ENCODE assay signal across 22 cellular contexts in genomic region chr1:178354816-178355215, GRCh38.
DNase-seq lines count a peak whose midpoint lies in the region; ATAC-seq, FAIRE-seq and TF ChIP-seq lines count a peak whose summit lies in the region.
"Had no signal": no experiment of that assay in that cellular context is flagged by ENCODE, and none has a peak within 500 bp of the region (broad histone marks: within the 10 kb centered on the region; RNA-seq: fewer than 3 reads in every experiment).

No MANE protein-coding gene starts in this region.

- peaks cover 20% of the 10 kb centered on the region for H3K4me1 Mint-ChIP-seq in astrocyte (ENCODE audit: low read depth, unreplicated experiment)
- H3K4me1 Mint-ChIP-seq in stimulated activated naive CD8-positive, alpha-beta T cell treated with anti-CD3 and anti-CD28 coated beads, Interleukin-15, amount 100 ng/mL, for 72 hours, result no peaks in the 10 kb centered on the region

- H3K9me3 ChIP-seq in astrocyte (ENCODE audit: insufficient read depth, low read depth, low read length) (no peaks in the 10 kb centered on the region), left lung (peaks cover 0 to 5% of the 10 kb centered on the region in 2 donors)

- peak; percentile 74 for ATAC-seq in left lung
- no peak for ATAC-seq in stimulated activated naive CD8-positive, alpha-beta T cell treated with anti-CD3 and anti-CD28 coated beads, Interleukin-15, amount 100 ng/mL, for 72 hours
- ATAC-seq in GM18861 (IDR thresholded peaks at IDR 0.05; ENCODE audit: unreplicated experiment), result no peak

- peaks cover 4% of the 10 kb centered on the region for H4K20me1 ChIP-seq in astrocyte (ENCODE audit: insufficient read depth, low read length)

- no peak overlapping the region for H3K27ac Mint-ChIP-seq in astrocyte (ENCODE audit: unreplicated experiment)
- H3K27ac Mint-ChIP-seq in stimulated activated naive CD8-positive, alpha-beta T cell treated with anti-CD3 and anti-CD28 coated beads, Interleukin-15, amount 100 ng/mL, for 72 hours, result no peak overlapping the region
- H3K27ac Mint-ChIP-seq: CD14-positive monocyte had no signal

- no peak overlapping the region for H3K27ac ChIP-seq in astrocyte (ENCODE audit: low read depth, low read length)
- H3K27ac ChIP-seq in left lung, result no peak overlapping the region

- no peaks in the 10 kb centered on the region for H3K4me1 ChIP-seq in astrocyte (ENCODE audit: insufficient read depth, low read length)
- H3K4me1 ChIP-seq in left lung, result no peaks in the 10 kb centered on the region

- peaks cover 29% of the 10 kb centered on the region for H3K79me2 ChIP-seq in astrocyte (ENCODE audit: insufficient read depth, low read length)

- H3K4me3 ChIP-seq in astrocyte (ENCODE audit: insufficient read depth, low read depth, low read length) (no peak overlapping the region), left lung (no peak overlapping the region)

- TF ChIP-seq CTCF in astrocyte (IDR thresholded peaks at IDR 0.05; ENCODE audit: insufficient read depth, low read depth, low read length), result no peak
- TF ChIP-seq CTCF in left lung (IDR thresholded peaks at IDR 0.05), result no peak

- no peaks in the 10 kb centered on the region for H3K27me3 Mint-ChIP-seq in astrocyte (ENCODE audit: low read depth, unreplicated experiment)
- no peaks in the 10 kb centered on the region for H3K27me3 Mint-ChIP-seq in stimulated activated naive CD8-positive, alpha-beta T cell treated with anti-CD3 and anti-CD28 coated beads, Interleukin-15, amount 100 ng/mL, for 72 hours

- H3K4me3 Mint-ChIP-seq in astrocyte (ENCODE audit: unreplicated experiment), result no peak overlapping the region
- H3K4me3 Mint-ChIP-seq in stimulated activated naive CD8-positive, alpha-beta T cell treated with anti-CD3 and anti-CD28 coated beads, Interleukin-15, amount 100 ng/mL, for 72 hours, result no peak overlapping the region
- H3K4me3 Mint-ChIP-seq: CD14-positive monocyte had no signal

- H3K36me3 ChIP-seq in astrocyte (ENCODE audit: insufficient read depth, low read length) (no peaks in the 10 kb centered on the region), left lung (no peaks in the 10 kb centered on the region)

- H3K4me2 ChIP-seq in astrocyte (ENCODE audit: low read length), result no peak overlapping the region

- H3K9me3 Mint-ChIP-seq in astrocyte (ENCODE audit: unreplicated experiment), result peaks cover 6% of the 10 kb centered on the region
- peaks cover 9 to 12% of the 10 kb centered on the region in 2 donors for H3K9me3 Mint-ChIP-seq in stimulated activated naive CD8-positive, alpha-beta T cell treated with anti-CD3 and anti-CD28 coated beads, Interleukin-15, amount 100 ng/mL, for 72 hours

- peaks cover 4% of the 10 kb centered on the region for H3K36me3 Mint-ChIP-seq in astrocyte (ENCODE audit: low read depth, unreplicated experiment)
- H3K36me3 Mint-ChIP-seq: CD14-positive monocyte had no signal

- intact Hi-C loops in left lung (cut with DNase I), result no loop called here

- no peak overlapping the region for H2AFZ ChIP-seq in astrocyte (ENCODE audit: low read depth, low read length)

- DNase-seq in A172 (ENCODE audit: low spot score) (peak; percentile 30), HS-27A (ENCODE audit: low read depth) (peak; percentile 41), astrocyte (ENCODE audit: low read depth) (peak; percentile 29), left lung (no peak), C1 segment of cervical spinal cord (lab: John Stamatoyannopoulos, UW) (no peak), activated gamma-delta T cell treated with Interleukin-2 at 50 U/mL for 16 hours (no peak)
- no peak for DNase-seq in stimulated activated naive CD8-positive, alpha-beta T cell treated with anti-CD3 and anti-CD28 coated beads, Interleukin-15, amount 100 ng/mL, for 72 hours
- DNase-seq: 8988T, DMS53, Karpas-422, NCI-H1417, NCI-H1694 treated with DMSO at 0.1 percent for 48 hours, NCI-H2081 treated with DMSO at 0.1 percent for 48 hours, NCI-H2171 treated with DMSO at 0.1 percent for 48 hours, NCI-H446 treated with DMSO at 0.1 percent for 48 hours, NCI-H526 treated with DMSO at 0.1 percent for 48 hours, OCI-M1, Right ventricle myocardium superior had no signal

- no peak overlapping the region for H3K9ac ChIP-seq in astrocyte (ENCODE audit: low read length)

- H3K27me3 ChIP-seq in astrocyte (ENCODE audit: insufficient read depth, low read length), result no peaks in the 10 kb centered on the region
- H3K27me3 ChIP-seq in left lung, result no peaks in the 10 kb centered on the region

- FAIRE-seq in astrocyte (lab: Jason Lieb, UNC), result no peak
- FAIRE-seq: GM19239, H54 had no signal

Comparison
In these comparisons a context has a peak if more than half of its experiments do, and no peak if none do; other contexts are left out.
1. DNase-seq: peak in A172 (single experiment), HS-27A (single experiment) and astrocyte (single experiment); none in left lung (0 of 2), C1 segment of cervical spinal cord (0 of 14), activated gamma-delta T cell treated with Interleukin-2 at 50 U/mL for 16 hours (single experiment) and stimulated activated naive CD8-positive, alpha-beta T cell treated with anti-CD3 and anti-CD28 coated beads, Interleukin-15, amount 100 ng/mL, for 72 hours (0 of 2).